In the genomic region with DNA sequence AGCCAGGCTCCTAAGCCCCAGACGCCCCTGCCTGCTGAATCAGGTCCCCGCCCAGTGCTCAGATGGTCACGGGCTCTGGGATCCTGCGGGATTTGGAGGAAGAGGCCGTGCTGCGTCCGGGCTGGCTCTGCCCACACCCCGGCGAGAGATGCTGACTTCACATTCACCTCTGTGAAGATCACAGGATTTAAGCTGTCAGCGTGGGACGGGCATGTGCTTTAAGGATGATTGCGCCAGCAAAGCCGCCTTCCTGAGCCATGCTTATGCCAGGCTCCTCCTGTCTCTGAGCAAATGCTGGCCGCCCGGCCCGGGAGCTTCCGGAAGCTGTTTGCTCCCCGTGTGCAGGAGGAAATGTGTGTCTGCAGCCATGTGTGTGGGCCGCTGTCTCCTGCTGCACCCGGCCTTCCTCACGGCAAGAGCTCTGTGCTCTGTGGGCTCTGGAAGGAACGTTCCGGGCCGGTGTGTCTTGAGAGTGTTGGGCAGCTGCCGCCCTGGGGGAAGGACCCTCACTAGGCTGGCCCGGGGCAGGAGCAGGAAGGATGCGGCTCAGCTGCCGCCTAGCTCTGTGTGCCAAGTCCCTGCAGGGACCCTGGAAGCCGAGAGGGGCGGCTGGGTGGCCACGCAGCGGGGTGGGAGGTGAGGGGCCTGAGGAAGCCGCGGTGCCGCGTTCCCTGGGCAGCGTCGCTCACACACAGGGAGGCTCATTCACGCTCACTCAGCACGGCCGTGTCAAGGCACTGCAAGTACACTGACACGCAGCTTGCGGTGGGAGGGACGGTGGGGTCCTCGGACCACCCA, we compare ENCODE assay signal across 12 cellular contexts. TPM values are rescaled to one million over a fixed set of nuclear protein-coding genes. Genes with fewer than 3 reads are reported as not detected.
A peak's percentile ranks its signal among the peaks of the same experiment; 100 is the strongest.
DNase-seq lines count a peak whose midpoint lies in the region; ATAC-seq and TF ChIP-seq lines count a peak whose summit lies in the region.
"Had no signal": no experiment of that assay in that cellular context is flagged by ENCODE, and none has a peak within 500 bp of the region (broad histone marks: within the 10 kb centered on the region; RNA-seq: fewer than 3 reads in every experiment).

No MANE protein-coding gene starts in this region.

- H3K27me3 ChIP-seq in BE2C, result peaks cover 63% of the 10 kb centered on the region

- H3K27me3 Mint-ChIP-seq in activated CD8-positive, alpha-beta T cell treated with anti-CD3 and anti-CD28 coated beads for 36 hours, result peaks cover 17% of the 10 kb centered on the region

- H3K9me3 ChIP-seq in BE2C, result no peaks in the 10 kb centered on the region; the same call in 1 of the 2 replicates

- intact Hi-C loops in activated CD8-positive, alpha-beta T cell treated with anti-CD3 and anti-CD28 coated beads for 36 hours (cut with micrococcal nuclease), result no loop called here
- intact Hi-C loops in left colon (cut with DNase I, micrococcal nuclease), result no loop called here

- TF ChIP-seq CTCF in BE2C (IDR thresholded peaks at IDR 0.05; ENCODE audit: low read depth, low read length), result no peak
- no peak for TF ChIP-seq CTCF in activated CD8-positive, alpha-beta T cell treated with anti-CD3 and anti-CD28 coated beads for 36 hours (IDR thresholded peaks at IDR 0.05)

- H3K4me1 ChIP-seq in BE2C, result no peaks in the 10 kb centered on the region; the same call in 1 of the 2 replicates

- DNase-seq in BE2C (peak; percentile 33), GM04503 (ENCODE audit: low read depth) (peak; percentile 15), left colon (no peak), NCI-H146 treated with DMSO at 0.1 percent for 48 hours (lab: John Stamatoyannopoulos, UW; ENCODE audit: unreplicated experiment) (no peak)
- DNase-seq in activated CD8-positive, alpha-beta T cell treated with anti-CD3 and anti-CD28 coated beads for 36 hours, result peak; percentile 61
- no peak for DNase-seq in effector CD4-positive, alpha-beta T cell
- DNase-seq: hippocampal formation had no signal

- no peak overlapping the region; the same call in 1 of the 2 replicates for H3K4me3 ChIP-seq in BE2C (ENCODE audit: low read depth, low read length)
- H3K4me3 ChIP-seq: skin epidermis had no signal

- H3K9me3 Mint-ChIP-seq in activated CD8-positive, alpha-beta T cell treated with anti-CD3 and anti-CD28 coated beads for 36 hours, result no peaks in the 10 kb centered on the region
- H3K9me3 Mint-ChIP-seq: activated T-helper 1 cell treated with anti-CD3 and anti-CD28 coated beads, Interleukin-12 subunit alpha, Interleukin-12 subunit beta, Interleukin-2, Interleukin-4 antibody, amounts not matched to agents 30 ng/mL and 10 ng/mL and 1 ng/mL, durations not matched to agents 14 hours and 24 hours and 36 hours had no signal

- CTCF ChIA-PET in activated CD8-positive, alpha-beta T cell treated with anti-CD3 and anti-CD28 coated beads for 36 hours (lab: Charles Lee), result interaction anchor here (0.9 to 1.4 kb wide), 3 partner anchors 17 to 119 kb away, joined by 3 to 8 read pairs (median 4); no protein-coding TSS in a partner anchor

- H3K36me3 ChIP-seq in BE2C, result no peaks in the 10 kb centered on the region

- H3K4me1 Mint-ChIP-seq in activated CD8-positive, alpha-beta T cell treated with anti-CD3 and anti-CD28 coated beads for 36 hours (ENCODE audit: low read depth), result peaks cover 17% of the 10 kb centered on the region

- H3K27ac Mint-ChIP-seq in activated CD8-positive, alpha-beta T cell treated with anti-CD3 and anti-CD28 coated beads for 36 hours, result peak overlapping the region; percentile 46
- H3K27ac Mint-ChIP-seq: activated T-helper 1 cell treated with anti-CD3 and anti-CD28 coated beads, Interleukin-12 subunit alpha, Interleukin-12 subunit beta, Interleukin-2, Interleukin-4 antibody, amounts not matched to agents 30 ng/mL and 10 ng/mL and 1 ng/mL, durations not matched to agents 14 hours and 24 hours and 36 hours had no signal

- H3K36me3 Mint-ChIP-seq in activated CD8-positive, alpha-beta T cell treated with anti-CD3 and anti-CD28 coated beads for 36 hours (ENCODE audit: low read depth), result no peaks in the 10 kb centered on the region

- peak overlapping the region; percentile 51 for H3K4me3 Mint-ChIP-seq in activated CD8-positive, alpha-beta T cell treated with anti-CD3 and anti-CD28 coated beads for 36 hours
- H3K4me3 Mint-ChIP-seq: activated T-helper 1 cell treated with anti-CD3 and anti-CD28 coated beads, Interleukin-12 subunit alpha, Interleukin-12 subunit beta, Interleukin-2, Interleukin-4 antibody, amounts not matched to agents 30 ng/mL and 10 ng/mL and 1 ng/mL, durations not matched to agents 14 hours and 24 hours and 36 hours had no signal

- POLR2A ChIA-PET in activated CD8-positive, alpha-beta T cell treated with anti-CD3 and anti-CD28 coated beads for 36 hours (lab: Charles Lee), result no interaction called here

- peak; percentile 66 for ATAC-seq in activated CD8-positive, alpha-beta T cell treated with anti-CD3 and anti-CD28 coated beads for 36 hours
- ATAC-seq in left colon (peak; percentile 43), HG03460 (IDR thresholded peaks at IDR 0.05; ENCODE audit: unreplicated experiment) (no peak), HG03378 (IDR thresholded peaks at IDR 0.05; ENCODE audit: unreplicated experiment) (no peak)

RNA-seq across cellular contexts. Expression of a gene that starts 19.0 kb away (rescaled TPM):
- polyA plus RNA-seq in BE2C (2012; ENCODE audit: insufficient read depth, insufficient read length, low read depth), result not detected
- not detected for total RNA-seq in activated CD8-positive, alpha-beta T cell treated with anti-CD3 and anti-CD28 coated beads for 36 hours
- not detected for total RNA-seq in left colon
- total RNA-seq: activated T-helper 1 cell treated with anti-CD3 and anti-CD28 coated beads, Interleukin-12 subunit alpha, Interleukin-12 subunit beta, Interleukin-2, Interleukin-4 antibody, amounts not matched to agents 30 ng/mL and 10 ng/mL and 1 ng/mL, durations not matched to agents 14 hours and 24 hours and 36 hours had no signal
- polyA plus RNA-seq: urinary bladder had no signal

Comparison
In these comparisons a context has a peak if more than half of its experiments do, and no peak if none do; other contexts are left out.
1. DNase-seq: peak in BE2C (single experiment), GM04503 (single experiment) and activated CD8-positive, alpha-beta T cell treated with anti-CD3 and anti-CD28 coated beads for 36 hours (single experiment); none in left colon (0 of 2), effector CD4-positive, alpha-beta T cell (single experiment) and NCI-H146 treated with DMSO at 0.1 percent for 48 hours (single experiment).
2. ATAC-seq: peak in activated CD8-positive, alpha-beta T cell treated with anti-CD3 and anti-CD28 coated beads for 36 hours (single experiment) and left colon (single experiment); none in HG03460 (single experiment) and HG03378 (single experiment).